In genomic region chr11:83033972-83034672, GRCh38 we compare ENCODE assay signal across 8 cellular contexts. TPM values are rescaled to one million over a fixed set of nuclear protein-coding genes. Genes with fewer than 3 reads are reported as not detected.
DNase-seq lines count a peak whose midpoint lies in the region; ATAC-seq and TF ChIP-seq lines count a peak whose summit lies in the region.

No MANE protein-coding gene starts in this region.

- H3K36me3 ChIP-seq in OCI-LY3 (replicated peaks; ENCODE audit: low read depth, low read length) (peaks cover 39% of the 10 kb centered on the region), neural cell (ENCODE audit: insufficient read depth, low read length) (no peaks in the 10 kb centered on the region)

- TF ChIP-seq EP300 in neural cell (conservative IDR thresholded peaks at IDR 0.05; ENCODE audit: poor library complexity, severe bottlenecking): no peak

- H3K4me3 ChIP-seq in OCI-LY3 (ENCODE audit: low read length): no peak overlapping the region
- peak overlapping the region; percentile 3 for H3K4me3 ChIP-seq in epithelial cell of proximal tubule (ENCODE audit: low read depth, low read length)
- peak overlapping the region; percentile 33 for H3K4me3 ChIP-seq in neural cell (ENCODE audit: low read length)

- CTCF ChIA-PET in activated CD4-positive, alpha-beta memory T cell treated with anti-CD3 and anti-CD28 coated beads, Interleukin-2, amount 10 ng/mL, durations not matched to agents 7 days and 5 days (lab: Charles Lee): interaction anchor here (1.1 kb wide), 1 partner anchor 16 kb away, joined by 3 read pairs; no protein-coding TSS in a partner anchor

- no peak overlapping the region for H2AFZ ChIP-seq in OCI-LY3 (ENCODE audit: low read depth, low read length)
- no peak overlapping the region for H2AFZ ChIP-seq in neural cell (ENCODE audit: low read depth, low read length)

- no peak overlapping the region for H3K4me3 Mint-ChIP-seq in activated CD4-positive, alpha-beta memory T cell treated with anti-CD3 and anti-CD28 coated beads, Interleukin-2, amount 10 ng/mL, durations not matched to agents 7 days and 5 days

- TF ChIP-seq CTCF in OCI-LY3 (IDR thresholded peaks at IDR 0.05; ENCODE audit: low read depth, low read length): no peak
- TF ChIP-seq CTCF in epithelial cell of proximal tubule (conservative IDR thresholded peaks at IDR 0.05; ENCODE audit: low read depth, low read length): no peak
- TF ChIP-seq CTCF in neural cell (IDR thresholded peaks at IDR 0.05; ENCODE audit: poor library complexity, severe bottlenecking): no peak
- no peak for TF ChIP-seq CTCF in GM10266 (IDR thresholded peaks at IDR 0.05; ENCODE audit: control insufficient read depth, insufficient read depth, low read depth, missing control alignments)

- H3K4me2 ChIP-seq in OCI-LY3 (ENCODE audit: low read length) (peak overlapping the region; percentile 41), neural cell (ENCODE audit: low read length) (no peak overlapping the region)

- ATAC-seq in activated CD4-positive, CD25-positive, alpha-beta regulatory T cell treated with anti-CD3 and anti-CD28 coated beads, Interleukin-2, amount 50 U/mL, for 24 hours: no peak

- H3K79me2 ChIP-seq in OCI-LY3 (ENCODE audit: low read length) (peaks cover 100% of the 10 kb centered on the region), neural cell (replicated peaks; ENCODE audit: insufficient read depth, low read length) (peaks cover 34% of the 10 kb centered on the region)

- H3K9me2 ChIP-seq in neural cell (ENCODE audit: insufficient read depth, low read length): no peaks in the 10 kb centered on the region

- POLR2A ChIA-PET in activated CD4-positive, alpha-beta memory T cell treated with anti-CD3 and anti-CD28 coated beads, Interleukin-2, amount 10 ng/mL, durations not matched to agents 7 days and 5 days (lab: Charles Lee): no interaction called here

- no peak for TF ChIP-seq RAD21 in neural cell (conservative IDR thresholded peaks at IDR 0.05)

- H3K27me3 ChIP-seq in OCI-LY3 (ENCODE audit: low read depth, low read length) (no peaks in the 10 kb centered on the region), neural cell (ENCODE audit: insufficient read depth, low read depth, low read length) (no peaks in the 10 kb centered on the region)

- H3K27ac ChIP-seq in OCI-LY3 (ENCODE audit: low read length) (peak overlapping the region; percentile 13), neural cell (ENCODE audit: low read length) (no peak overlapping the region)

- H3F3A ChIP-seq in neural cell (ENCODE audit: insufficient read depth, low read length, poor library complexity, severe bottlenecking): no peaks in the 10 kb centered on the region

- H3K4me1 Mint-ChIP-seq in activated CD4-positive, alpha-beta memory T cell treated with anti-CD3 and anti-CD28 coated beads, Interleukin-2, amount 10 ng/mL, durations not matched to agents 7 days and 5 days: peaks cover 18% of the 10 kb centered on the region

- no peaks in the 10 kb centered on the region for H3K36me3 Mint-ChIP-seq in activated CD4-positive, alpha-beta memory T cell treated with anti-CD3 and anti-CD28 coated beads, Interleukin-2, amount 10 ng/mL, durations not matched to agents 7 days and 5 days (ENCODE audit: low read depth)

- H3K27me3 Mint-ChIP-seq in activated CD4-positive, alpha-beta memory T cell treated with anti-CD3 and anti-CD28 coated beads, Interleukin-2, amount 10 ng/mL, durations not matched to agents 7 days and 5 days: no peaks in the 10 kb centered on the region

- H3K27ac Mint-ChIP-seq in activated CD4-positive, alpha-beta memory T cell treated with anti-CD3 and anti-CD28 coated beads, Interleukin-2, amount 10 ng/mL, durations not matched to agents 7 days and 5 days: no peak overlapping the region

- peak; percentile 48 for DNase-seq in NCI-H510A treated with DMSO at 0.1 percent for 48 hours (lab: John Stamatoyannopoulos, UW)
- no peak for DNase-seq in NCI-H510A (lab: John Stamatoyannopoulos, UW)
- no peak for DNase-seq in epithelial cell of proximal tubule (ENCODE audit: low read depth)
- DNase-seq in activated CD4-positive, alpha-beta memory T cell treated with anti-CD3 and anti-CD28 coated beads, Interleukin-2, amount 10 ng/mL, durations not matched to agents 7 days and 5 days: no peak
- DNase-seq in GM10266 (ENCODE audit: extremely low spot score): no peak

- H3K9ac ChIP-seq in OCI-LY3 (ENCODE audit: low read length) (no peak overlapping the region), neural cell (ENCODE audit: low read length) (peak overlapping the region; percentile 2)

- H3K9me3 Mint-ChIP-seq in activated CD4-positive, alpha-beta memory T cell treated with anti-CD3 and anti-CD28 coated beads, Interleukin-2, amount 10 ng/mL, durations not matched to agents 7 days and 5 days: no peaks in the 10 kb centered on the region

- H3K9me3 ChIP-seq in OCI-LY3 (ENCODE audit: insufficient read depth, low read length) (no peaks in the 10 kb centered on the region), neural cell (ENCODE audit: low read length) (no peaks in the 10 kb centered on the region)

- peaks cover 38% of the 10 kb centered on the region for H3K4me1 ChIP-seq in OCI-LY3 (ENCODE audit: low read length)

- peaks cover 96% of the 10 kb centered on the region for H4K20me1 ChIP-seq in OCI-LY3 (ENCODE audit: insufficient read depth, low read length)
- peaks cover 8% of the 10 kb centered on the region for H4K20me1 ChIP-seq in neural cell (ENCODE audit: insufficient read depth)

TF ChIP-seq in neural cell, 6 proteins besides CTCF, POLR2A, EP300 and RAD21:
- no peak for TF ChIP-seq SMC3 (conservative IDR thresholded peaks at IDR 0.05; ENCODE audit: poor library complexity)
- TF ChIP-seq MXI1 (conservative IDR thresholded peaks at IDR 0.05; ENCODE audit: poor library complexity, severe bottlenecking): no peak
- TF ChIP-seq POLR2AphosphoS5 (IDR thresholded peaks at IDR 0.05): no peak

RNA-seq across cellular contexts. Expression of gene RAB30, which starts 37.6 kb away (rescaled TPM):
- total RNA-seq in epithelial cell of proximal tubule: 2.8 and 5.3 TPM in 2 replicates
- polyA plus RNA-seq in neural cell: 36.4 and 42.1 TPM in 2 replicates
- polyA minus RNA-seq in neural cell: 85.7 and 109 TPM in 2 replicates
- 10 to 100 TPM in 1 of 2 experiments, 1 to 10 TPM in 1; 9.9 to 10.2 TPM for total RNA-seq in activated CD4-positive, alpha-beta memory T cell treated with anti-CD3 and anti-CD28 coated beads, Interleukin-2, amount 10 ng/mL, durations not matched to agents 7 days and 5 days
